ENCODE assay signal across 6 cellular contexts in genomic region chr15:40354408-40355171, GRCh38. TPM values are rescaled to one million over a fixed set of nuclear protein-coding genes. Genes with fewer than 3 reads are reported as not detected.
DNase-seq lines count a peak whose midpoint lies in the region; ATAC-seq and TF ChIP-seq lines count a peak whose summit lies in the region.

No MANE protein-coding gene starts in this region.

- H3K27ac ChIP-seq in tibial artery: no peak overlapping the region

- POLR2A ChIA-PET in activated CD8-positive, alpha-beta T cell treated with anti-CD3 and anti-CD28 coated beads for 36 hours (lab: Charles Lee): interaction anchor here (0.6 to 1.1 kb wide), 3 partner anchors 9 to 1329 kb away, joined by 3 to 5 read pairs (median 5); no protein-coding TSS in a partner anchor
- POLR2A ChIA-PET in activated CD8-positive, alpha-beta T cell treated with anti-CD3 and anti-CD28 coated beads, Interleukin-2, amount 10 ng/mL, durations not matched to agents 7 days and 5 days (lab: Charles Lee): no interaction called here

- H3K27me3 ChIP-seq in tibial artery: peaks cover 0 to 4% of the 10 kb centered on the region in 2 donors

- H3K36me3 Mint-ChIP-seq in activated CD8-positive, alpha-beta T cell treated with anti-CD3 and anti-CD28 coated beads for 36 hours (ENCODE audit: low read depth): no peaks in the 10 kb centered on the region
- H3K36me3 Mint-ChIP-seq in activated CD8-positive, alpha-beta T cell treated with anti-CD3 and anti-CD28 coated beads, Interleukin-2, amount 10 ng/mL, durations not matched to agents 7 days and 5 days (ENCODE audit: low read depth): no peaks in the 10 kb centered on the region

- no peak overlapping the region for H3K27ac Mint-ChIP-seq in activated CD8-positive, alpha-beta T cell treated with anti-CD3 and anti-CD28 coated beads for 36 hours
- H3K27ac Mint-ChIP-seq in activated CD8-positive, alpha-beta T cell treated with anti-CD3 and anti-CD28 coated beads, Interleukin-2, amount 10 ng/mL, durations not matched to agents 7 days and 5 days: no peak overlapping the region

- ATAC-seq in activated CD8-positive, alpha-beta T cell treated with anti-CD3 and anti-CD28 coated beads for 36 hours: no peak
- ATAC-seq in activated CD8-positive, alpha-beta T cell treated with anti-CD3 and anti-CD28 coated beads, Interleukin-2, amount 10 ng/mL, durations not matched to agents 7 days and 5 days: no peak
- no peak for ATAC-seq in HG02610 (IDR thresholded peaks at IDR 0.05; ENCODE audit: unreplicated experiment)
- ATAC-seq in HG03025 (IDR thresholded peaks at IDR 0.05; ENCODE audit: low FRiP score, unreplicated experiment): no peak

- TF ChIP-seq CTCF in activated CD8-positive, alpha-beta T cell treated with anti-CD3 and anti-CD28 coated beads for 36 hours (IDR thresholded peaks at IDR 0.05): peak; percentile 14
- peak; percentile 38 to 41 for TF ChIP-seq CTCF in tibial artery (IDR thresholded peaks at IDR 0.05)

- no peak overlapping the region for H3K4me3 Mint-ChIP-seq in activated CD8-positive, alpha-beta T cell treated with anti-CD3 and anti-CD28 coated beads for 36 hours
- no peak overlapping the region for H3K4me3 Mint-ChIP-seq in activated CD8-positive, alpha-beta T cell treated with anti-CD3 and anti-CD28 coated beads, Interleukin-2, amount 10 ng/mL, durations not matched to agents 7 days and 5 days

- no peak overlapping the region for H3K4me3 ChIP-seq in tibial artery

- H3K4me1 ChIP-seq in tibial artery: peaks cover 0 to 27% (median 17%) of the 10 kb centered on the region in 4 donors

- H3K27me3 Mint-ChIP-seq in activated CD8-positive, alpha-beta T cell treated with anti-CD3 and anti-CD28 coated beads for 36 hours: no peaks in the 10 kb centered on the region
- H3K27me3 Mint-ChIP-seq in activated CD8-positive, alpha-beta T cell treated with anti-CD3 and anti-CD28 coated beads, Interleukin-2, amount 10 ng/mL, durations not matched to agents 7 days and 5 days (ENCODE audit: low read depth): peaks cover 11% of the 10 kb centered on the region

- CTCF ChIA-PET in activated CD8-positive, alpha-beta T cell treated with anti-CD3 and anti-CD28 coated beads for 36 hours (lab: Charles Lee): interaction anchor here (0.6 to 7.7 kb wide), 10 partner anchors 11 to 76 kb away, joined by 3 to 71 read pairs (median 5); no protein-coding TSS in a partner anchor
- CTCF ChIA-PET in activated CD8-positive, alpha-beta T cell treated with anti-CD3 and anti-CD28 coated beads, Interleukin-2, amount 10 ng/mL, durations not matched to agents 7 days and 5 days (lab: Charles Lee): interaction anchor here (0.9 to 5.6 kb wide), 5 partner anchors 10 to 68 kb away, joined by 3 to 32 read pairs (median 6); partner anchors contain the start of gene IVD

- H3K36me3 ChIP-seq in tibial artery: no peaks in the 10 kb centered on the region

- no peaks in the 10 kb centered on the region for H3K9me3 Mint-ChIP-seq in activated CD8-positive, alpha-beta T cell treated with anti-CD3 and anti-CD28 coated beads for 36 hours
- H3K9me3 Mint-ChIP-seq in activated CD8-positive, alpha-beta T cell treated with anti-CD3 and anti-CD28 coated beads, Interleukin-2, amount 10 ng/mL, durations not matched to agents 7 days and 5 days (ENCODE audit: insufficient read depth): no peaks in the 10 kb centered on the region

- H3K4me1 Mint-ChIP-seq in activated CD8-positive, alpha-beta T cell treated with anti-CD3 and anti-CD28 coated beads for 36 hours (ENCODE audit: low read depth): peaks cover 7% of the 10 kb centered on the region
- H3K4me1 Mint-ChIP-seq in activated CD8-positive, alpha-beta T cell treated with anti-CD3 and anti-CD28 coated beads, Interleukin-2, amount 10 ng/mL, durations not matched to agents 7 days and 5 days (ENCODE audit: low read depth): peaks cover 12% of the 10 kb centered on the region

- no peaks in the 10 kb centered on the region for H3K9me3 ChIP-seq in tibial artery

- DNase-seq in activated CD8-positive, alpha-beta T cell treated with anti-CD3 and anti-CD28 coated beads for 36 hours: peak; percentile 15
- no peak for DNase-seq in activated CD8-positive, alpha-beta T cell treated with anti-CD3 and anti-CD28 coated beads, Interleukin-2, amount 10 ng/mL, durations not matched to agents 7 days and 5 days
- DNase-seq in brain pericyte (ENCODE audit: low read depth, low spot score): peak; percentile 88
- no peak for DNase-seq in tibial artery

- intact Hi-C loops in activated CD8-positive, alpha-beta T cell treated with anti-CD3 and anti-CD28 coated beads for 36 hours (cut with micrococcal nuclease): no loop called here
- intact Hi-C loops in tibial artery (cut with DNase I; ENCODE audit: low total_unique reads): loop anchor here (5.0 kb wide), 1 partner anchor 137 kb away; no protein-coding TSS in a partner anchor

RNA-seq across cellular contexts. Expression of gene DISP2, which starts 3.4 kb away (rescaled TPM):
- under 1 TPM; 0.09 to 0.20 TPM for total RNA-seq in activated CD8-positive, alpha-beta T cell treated with anti-CD3 and anti-CD28 coated beads for 36 hours
- 1 to 10 TPM in 1 of 2 experiments, under 1 TPM in 1; 0.82 to 2.6 TPM for total RNA-seq in activated CD8-positive, alpha-beta T cell treated with anti-CD3 and anti-CD28 coated beads, Interleukin-2, amount 10 ng/mL, durations not matched to agents 7 days and 5 days

RNA-seq across cellular contexts. Expression of gene PHGR1, which starts 3.8 kb away (rescaled TPM):
- total RNA-seq in activated CD8-positive, alpha-beta T cell treated with anti-CD3 and anti-CD28 coated beads for 36 hours: not detected
- not detected for total RNA-seq in activated CD8-positive, alpha-beta T cell treated with anti-CD3 and anti-CD28 coated beads, Interleukin-2, amount 10 ng/mL, durations not matched to agents 7 days and 5 days

RNA-seq across cellular contexts. Expression of gene CCDC9B, which starts 13.9 kb away (rescaled TPM):
- 1 to 10 TPM; 1.4 to 2.3 TPM for total RNA-seq in activated CD8-positive, alpha-beta T cell treated with anti-CD3 and anti-CD28 coated beads for 36 hours
- total RNA-seq in activated CD8-positive, alpha-beta T cell treated with anti-CD3 and anti-CD28 coated beads, Interleukin-2, amount 10 ng/mL, durations not matched to agents 7 days and 5 days: under 1 TPM; 0.76 to 0.84 TPM

RNA-seq across cellular contexts. Expression of gene KNSTRN, which starts 27.9 kb away (rescaled TPM):
- total RNA-seq in activated CD8-positive, alpha-beta T cell treated with anti-CD3 and anti-CD28 coated beads for 36 hours: 10 to 100 TPM; 54.2 to 55.0 TPM
- total RNA-seq in activated CD8-positive, alpha-beta T cell treated with anti-CD3 and anti-CD28 coated beads, Interleukin-2, amount 10 ng/mL, durations not matched to agents 7 days and 5 days: 10 to 100 TPM; 71.1 to 74.1 TPM

RNA-seq across cellular contexts. Expression of gene INAFM2, which starts 31.1 kb away (rescaled TPM):
- 10 to 100 TPM; 15.0 to 16.9 TPM for total RNA-seq in activated CD8-positive, alpha-beta T cell treated with anti-CD3 and anti-CD28 coated beads for 36 hours
- 1 to 10 TPM; 8.7 to 9.4 TPM for total RNA-seq in activated CD8-positive, alpha-beta T cell treated with anti-CD3 and anti-CD28 coated beads, Interleukin-2, amount 10 ng/mL, durations not matched to agents 7 days and 5 days

Comparison
In these comparisons a context has a peak if more than half of its experiments do, and no peak if none do; other contexts are left out.
1. DNase-seq: peak in activated CD8-positive, alpha-beta T cell treated with anti-CD3 and anti-CD28 coated beads for 36 hours (single experiment) and brain pericyte (single experiment); none in activated CD8-positive, alpha-beta T cell treated with anti-CD3 and anti-CD28 coated beads, Interleukin-2, amount 10 ng/mL, durations not matched to agents 7 days and 5 days (single experiment) and tibial artery (0 of 2).